In the genomic region with DNA sequence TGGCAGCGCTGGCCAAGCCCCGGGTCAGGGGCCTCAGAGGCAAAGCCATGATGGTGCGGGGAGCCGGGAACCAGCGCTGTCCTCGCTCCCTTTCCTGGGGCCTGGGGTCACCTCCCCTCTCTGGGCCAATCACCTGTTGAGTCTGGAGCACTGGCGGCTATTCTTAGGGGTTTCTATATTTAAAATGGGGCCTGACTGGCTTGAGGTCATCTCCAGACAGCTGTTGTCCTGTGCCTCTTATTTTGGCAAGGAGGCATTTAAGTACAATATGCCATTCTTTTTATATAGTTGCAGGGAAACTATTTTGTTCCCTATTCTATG, we compare ENCODE assay signal across 8 cellular contexts. TPM values are rescaled to one million over a fixed set of nuclear protein-coding genes. Genes with fewer than 3 reads are reported as not detected.
DNase-seq lines count a peak whose midpoint lies in the region; ATAC-seq and TF ChIP-seq lines count a peak whose summit lies in the region.

A gene (minus strand): TSS at position 84 of the 321 bp plus-strand sequence. CDS start 35 bp downstream, at position 49.

- H3K4me2 ChIP-seq in osteoblast (ENCODE audit: insufficient read depth, low read length), result peak within 1 kb of the TSS; percentile 57

- H3K9me3 Mint-ChIP-seq in T-cell, result no peaks in the 10 kb centered on the region

- DNase-seq in AG09309 (ENCODE audit: low read depth) (no peak), T-cell (no peak), cardiac septum (ENCODE audit: low spot score) (no peak), osteoblast (ENCODE audit: insufficient read length, low spot score, missing footprints) (no peak), HEK293T (ENCODE audit: extremely low spot score) (no peak), NCI-H2081 (lab: John Stamatoyannopoulos, UW) (no peak), aorta (no peak)

- H3K4me3 ChIP-seq in AG09309 (ENCODE audit: control insufficient read depth, low read depth, low read length) (peak within 1 kb of the TSS; percentile 16), osteoblast (ENCODE audit: insufficient read depth, low read length) (peak within 1 kb of the TSS; percentile 51), aorta (ENCODE audit: low read length in 2 of 2) (peak within 1 kb of the TSS in 1 of 2 donors; percentile 27)

- CTCF ChIA-PET in T-cell (lab: Charles Lee) (no interaction called here), HEK293T (lab: Yijun Ruan, JAX) (no interaction called here)

- H3K27ac ChIP-seq in osteoblast (ENCODE audit: low read depth, low read length) (no peak within 1 kb of the TSS), aorta (ENCODE audit: low read depth in 1 of 2, low read length in 2 of 2) (no peak within 1 kb of the TSS)

- peaks cover 11% of the 10 kb centered on the region for H3K27me3 ChIP-seq in osteoblast (ENCODE audit: insufficient read depth, low read length)
- no peaks in the 10 kb centered on the region for H3K27me3 ChIP-seq in aorta (ENCODE audit: control insufficient read depth in 1 of 2, insufficient read depth in 2 of 2, low read length in 1 of 2)

- H3K36me3 ChIP-seq in osteoblast (ENCODE audit: insufficient read depth, low read length) (no peaks in the 10 kb centered on the region), aorta (ENCODE audit: control insufficient read depth in 1 of 2, insufficient read depth in 2 of 2, low read length in 1 of 2) (no peaks in the 10 kb centered on the region)

- H3K9me3 ChIP-seq in osteoblast (ENCODE audit: low read depth, low read length), result no peaks in the 10 kb centered on the region
- H3K9me3 ChIP-seq in aorta (ENCODE audit: control insufficient read depth, low read length), result no peaks in the 10 kb centered on the region

- peak within 1 kb of the TSS; percentile 74 for H2AFZ ChIP-seq in osteoblast (ENCODE audit: low read length)

- H3K27me3 Mint-ChIP-seq in T-cell, result peaks cover 0 to 7% of the 10 kb centered on the region in 2 donors

- H3K4me1 Mint-ChIP-seq in T-cell, result peaks cover 0 to 9% (median 4%) of the 10 kb centered on the region in 3 donors

- no peak for ATAC-seq in T-cell (replicated peaks in 1 of 4)
- ATAC-seq in HG02840 (IDR thresholded peaks at IDR 0.05; ENCODE audit: low FRiP score, unreplicated experiment), result no peak
- ATAC-seq in aorta (ENCODE audit: low FRiP score), result no peak

- H3K36me3 Mint-ChIP-seq in T-cell, result no peaks in the 10 kb centered on the region

- TF ChIP-seq CTCF in AG09309 (IDR thresholded peaks at IDR 0.05; ENCODE audit: control insufficient read depth, insufficient read depth, low read depth, low read length, missing control alignments), result no peak
- TF ChIP-seq CTCF in osteoblast (IDR thresholded peaks at IDR 0.05; ENCODE audit: extremely low read depth, low read depth, low read length), result no peak

- H3K79me2 ChIP-seq in osteoblast (ENCODE audit: insufficient read depth, low read length), result no peaks in the 10 kb centered on the region

- H4K20me1 ChIP-seq in osteoblast (ENCODE audit: insufficient read depth, low read length), result no peaks in the 10 kb centered on the region

- no peak within 1 kb of the TSS for H3K27ac Mint-ChIP-seq in T-cell

- WGBS in aorta, 2 donors, result 36 to 44% methylated on average over 7 of the region's 7 CpGs

- peak within 1 kb of the TSS; percentile 50 to 53 (median 50) for H3K4me3 Mint-ChIP-seq in T-cell

- POLR2A ChIA-PET in T-cell (lab: Charles Lee), result interaction anchor here in 1 of 2 donors (0.6 kb wide), 1 partner anchor 1064 kb away, joined by 4 read pairs; no protein-coding TSS in a partner anchor
- POLR2A ChIA-PET in HEK293T (lab: Yijun Ruan, JAX), result interaction anchor here (1.1 to 1.2 kb wide), 2 partner anchors 14 to 32 kb away, joined by 3 to 5 read pairs; a partner anchor contains a TSS

- intact Hi-C loops in cardiac septum (cut with DNase I) (no loop called here), aorta (cut with DNase I) (no loop called here)

- H3K4me1 ChIP-seq in osteoblast (ENCODE audit: insufficient read depth, low read length), result no peaks in the 10 kb centered on the region
- H3K4me1 ChIP-seq in aorta (ENCODE audit: control insufficient read depth in 1 of 2, insufficient read depth in 2 of 2, low read length in 2 of 2), result no peaks in the 10 kb centered on the region

TF ChIP-seq in HEK293T, 16 proteins besides CTCF, POLR2A, EP300 and RAD21:
- no peak for TF ChIP-seq L3MBTL2 (conservative IDR thresholded peaks at IDR 0.05)
- TF ChIP-seq ELF4 (IDR thresholded peaks at IDR 0.05), result no peak
- TF ChIP-seq FOXM1 (IDR thresholded peaks at IDR 0.05; ENCODE audit: borderline replicate concordance), result no peak

RNA-seq across cellular contexts. Expression of the gene that starts here (rescaled TPM):
- total RNA-seq in T-cell, result not detected
- 890 TPM for total RNA-seq in cardiac septum
- total RNA-seq in osteoblast, result not detected in 2 replicates
- 1 to 10 TPM in 1 of 2 donors, not detected in 1; 3.0 TPM for total RNA-seq in aorta
- 10 to 100 TPM in 1 of 2 donors, not detected in 1; 10.6 TPM for polyA plus RNA-seq in aorta

Comparison
In these comparisons a context has a peak if more than half of its experiments do, and no peak if none do; other contexts are left out.
1. RNA of the gene that starts here (total RNA-seq): 890 TPM in cardiac septum (single experiment); 3.0 TPM in aorta, not detected in T-cell and not detected in osteoblast; every median in the first group is over 100 times any median in the second.